ENCODE assay signal across 27 cellular contexts in the genomic region with DNA sequence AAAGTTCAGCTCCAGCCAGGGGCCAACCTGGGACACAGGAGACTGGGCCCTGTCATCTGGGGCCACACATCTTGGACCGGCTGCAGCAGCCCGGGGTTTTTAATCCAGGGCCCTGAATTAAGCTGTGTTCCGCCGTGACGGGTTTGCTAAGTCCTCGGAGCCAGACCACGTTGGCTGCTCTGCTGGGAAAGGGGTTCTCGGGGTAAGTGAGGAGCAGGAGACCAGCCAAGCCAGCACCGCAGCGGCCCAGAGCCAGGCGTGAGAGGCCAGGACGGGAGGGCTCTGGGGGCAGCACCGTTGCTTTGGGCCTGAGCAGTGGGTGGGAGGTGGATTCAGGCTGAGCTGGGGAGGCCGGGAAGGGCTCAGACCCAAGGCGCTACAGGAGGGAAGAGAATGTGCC.
"Had no signal": no experiment of that assay in that cellular context is flagged by ENCODE, and none has a peak within 500 bp of the region (broad histone marks: within the 10 kb centered on the region; RNA-seq: fewer than 3 reads in every experiment).

No MANE protein-coding gene starts in this region.

- H3K9me3 ChIP-seq: adrenal gland, breast epithelium, Peyer's patch, SJSA1 had no signal

- H3K27me3 ChIP-seq: adrenal gland, Peyer's patch, SJSA1 had no signal

- ATAC-seq: T-helper 17 cell had no signal

- H3K36me3 ChIP-seq: adrenal gland, breast epithelium, Peyer's patch, SJSA1 had no signal

- H3K4me3 ChIP-seq: adrenal gland, breast epithelium, Peyer's patch, SJSA1 had no signal

- H3K27ac ChIP-seq: adrenal gland, breast epithelium, Peyer's patch, RWPE1, SJSA1 had no signal

- DNase-seq: activated B cell treated with CpG ODN at 0.5 μM for 24 hours; activated CD4-positive, alpha-beta memory T cell treated with anti-CD3 and anti-CD28 coated beads for 36 hours; activated CD4-positive, alpha-beta T cell treated with anti-CD3 and anti-CD28 coated beads for 1 hour; activated CD4-positive, alpha-beta T cell treated with anti-CD3 and anti-CD28 coated beads, Interleukin-2, amount 10 ng/mL, durations not matched to agents 7 days and 5 days; activated CD8-positive, alpha-beta memory T cell treated with anti-CD3 and anti-CD28 coated beads, Interleukin-2, amount 50 U/mL, for 4 hours; activated naive CD4-positive, alpha-beta T cell treated with anti-CD3 and anti-CD28 coated beads, Interleukin-2, amount 50 U/mL, for 16 hours; activated naive CD8-positive, alpha-beta T cell treated with anti-CD3 and anti-CD28 coated beads, Interleukin-2, amount 10 ng/mL, durations not matched to agents 7 days and 5 days; adrenal gland; IMR-90; Kasumi-1; KBM-7; NCI-H1048; NCI-H1417; NCI-H2029; NCI-H2107; NCI-H2171 treated with DMSO at 0.1 percent for 48 hours; NCI-H226; NCI-H526; NCI-H774; NK-92 treated with Interleukin-12 subunit alpha and Interleukin-12 subunit beta, amount 100 ng/mL, for 24 hours; SHP77; T-helper 17 cell; T-helper 9 cell had no signal

- H3K4me1 ChIP-seq: adrenal gland, breast epithelium, Peyer's patch had no signal
